In genomic region chr13:28340272-28340793, GRCh38 we compare ENCODE assay signal across 20 cellular contexts.
DNase-seq lines count a peak whose midpoint lies in the region; ATAC-seq and TF ChIP-seq lines count a peak whose summit lies in the region.
"Had no signal": no experiment of that assay in that cellular context is flagged by ENCODE, and none has a peak within 500 bp of the region (broad histone marks: within the 10 kb centered on the region; RNA-seq: fewer than 3 reads in every experiment).

No MANE protein-coding gene starts in this region.

- TF ChIP-seq CTCF in endothelial cell (IDR thresholded peaks at IDR 0.05; ENCODE audit: unreplicated experiment), result no peak
- TF ChIP-seq CTCF in type B pancreatic cell (conservative IDR thresholded peaks at IDR 0.05), result no peak
- TF ChIP-seq CTCF in suprapubic skin (IDR thresholded peaks at IDR 0.05), result no peak

- no peak overlapping the region for H3K27ac Mint-ChIP-seq in endothelial cell (ENCODE audit: unreplicated experiment)
- no peak overlapping the region for H3K27ac Mint-ChIP-seq in type B pancreatic cell
- H3K27ac Mint-ChIP-seq: activated naive CD8-positive, alpha-beta T cell treated with anti-CD3 and anti-CD28 coated beads, Interleukin-2, amount 10 ng/mL, durations not matched to agents 7 days and 5 days; immature natural killer cell had no signal

- peaks cover 13% of the 10 kb centered on the region for H3K4me1 ChIP-seq in suprapubic skin
- H3K4me1 ChIP-seq: A549, breast epithelium, foreskin keratinocyte had no signal

- peaks cover 1% of the 10 kb centered on the region for H3K27me3 Mint-ChIP-seq in activated T-cell treated with anti-CD3 and anti-CD28 coated beads, Interleukin-2, amount 50 U/mL, for 4 hours (ENCODE audit: low read depth)
- H3K27me3 Mint-ChIP-seq in endothelial cell (ENCODE audit: unreplicated experiment) (peaks cover 8% of the 10 kb centered on the region), type B pancreatic cell (peaks cover 15% of the 10 kb centered on the region)

- peak; percentile 43 to 48 for ATAC-seq in activated T-cell treated with anti-CD3 and anti-CD28 coated beads, Interleukin-2, amount 50 U/mL, for 4 hours
- ATAC-seq in HG03108 (IDR thresholded peaks at IDR 0.05; ENCODE audit: unreplicated experiment), result no peak
- ATAC-seq: A549, foreskin keratinocyte, upper lobe of right lung had no signal

- H3K4me3 ChIP-seq in MG63, result no peak overlapping the region
- no peak overlapping the region for H3K4me3 ChIP-seq in suprapubic skin
- H3K4me3 ChIP-seq: A549, breast epithelium, upper lobe of right lung had no signal

- 47% methylated on average over 2 of the region's 2 CpGs for WGBS in suprapubic skin

- H3K27me3 ChIP-seq in MG63, result no peaks in the 10 kb centered on the region
- peaks cover 3% of the 10 kb centered on the region for H3K27me3 ChIP-seq in suprapubic skin
- H3K27me3 ChIP-seq: breast epithelium, upper lobe of right lung had no signal

- H3K36me3 ChIP-seq in MG63 (no peaks in the 10 kb centered on the region), suprapubic skin (no peaks in the 10 kb centered on the region)
- H3K36me3 ChIP-seq: breast epithelium, upper lobe of right lung had no signal

- no peak overlapping the region for H3K27ac ChIP-seq in suprapubic skin
- H3K27ac ChIP-seq: A549, breast epithelium, foreskin keratinocyte, RWPE1, upper lobe of right lung had no signal

- H3K9me3 Mint-ChIP-seq in activated T-cell treated with anti-CD3 and anti-CD28 coated beads, Interleukin-2, amount 50 U/mL, for 4 hours, result no peaks in the 10 kb centered on the region
- H3K9me3 Mint-ChIP-seq in endothelial cell (ENCODE audit: unreplicated experiment), result no peaks in the 10 kb centered on the region
- no peaks in the 10 kb centered on the region for H3K9me3 Mint-ChIP-seq in type B pancreatic cell
- H3K9me3 Mint-ChIP-seq: activated naive CD8-positive, alpha-beta T cell treated with anti-CD3 and anti-CD28 coated beads, Interleukin-2, amount 10 ng/mL, durations not matched to agents 7 days and 5 days; immature natural killer cell had no signal

- no peaks in the 10 kb centered on the region for H3K4me1 Mint-ChIP-seq in activated T-cell treated with anti-CD3 and anti-CD28 coated beads, Interleukin-2, amount 50 U/mL, for 4 hours (ENCODE audit: low read depth)
- H3K4me1 Mint-ChIP-seq in endothelial cell (ENCODE audit: unreplicated experiment), result peaks cover 44% of the 10 kb centered on the region
- peaks cover 37% of the 10 kb centered on the region for H3K4me1 Mint-ChIP-seq in type B pancreatic cell (ENCODE audit: unreplicated experiment)
- H3K4me1 Mint-ChIP-seq: activated naive CD8-positive, alpha-beta T cell treated with anti-CD3 and anti-CD28 coated beads, Interleukin-2, amount 10 ng/mL, durations not matched to agents 7 days and 5 days; immature natural killer cell had no signal

- no peak for DNase-seq in activated T-cell treated with anti-CD3 and anti-CD28 coated beads, Interleukin-2, amount 50 U/mL, for 4 hours
- no peak for DNase-seq in activated T-cell treated with anti-CD3 and anti-CD28 coated beads, Interleukin-2, amount 50 U/mL, for 1 hour
- DNase-seq in MG63, result peak; percentile 52
- DNase-seq in endothelial cell (ENCODE audit: low spot score), result no peak
- no peak for DNase-seq in type B pancreatic cell (ENCODE audit: extremely low spot score, unreplicated experiment)
- no peak for DNase-seq in suprapubic skin (ENCODE audit: low spot score in 2 of 2)
- DNase-seq in D341Med (ENCODE audit: low spot score), result no peak
- DNase-seq: activated naive CD8-positive, alpha-beta T cell treated with anti-CD3 and anti-CD28 coated beads, Interleukin-2, amount 10 ng/mL, durations not matched to agents 7 days and 5 days; C1 segment of cervical spinal cord; cortex of kidney; foreskin keratinocyte; immature natural killer cell; NCI-H1417; NCI-H526; stimulated activated CD4-positive, alpha-beta T cell treated with anti-CD3 and anti-CD28 coated beads, Interleukin-4, amount 100 ng/mL, for 24 hours; upper lobe of right lung had no signal

- peaks cover 9% of the 10 kb centered on the region for H3K9me3 ChIP-seq in MG63
- H3K9me3 ChIP-seq in suprapubic skin, result no peaks in the 10 kb centered on the region
- H3K9me3 ChIP-seq: A549, breast epithelium, upper lobe of right lung had no signal

- no peak for TF ChIP-seq EP300 in suprapubic skin (IDR thresholded peaks at IDR 0.05)

- no peak for TF ChIP-seq POLR2A in suprapubic skin (IDR thresholded peaks at IDR 0.05)

- H3K36me3 Mint-ChIP-seq in activated T-cell treated with anti-CD3 and anti-CD28 coated beads, Interleukin-2, amount 50 U/mL, for 4 hours (ENCODE audit: insufficient read depth), result no peaks in the 10 kb centered on the region
- H3K36me3 Mint-ChIP-seq in endothelial cell (ENCODE audit: low read depth, unreplicated experiment) (peaks cover 71% of the 10 kb centered on the region), type B pancreatic cell (no peaks in the 10 kb centered on the region)
- H3K36me3 Mint-ChIP-seq: activated naive CD8-positive, alpha-beta T cell treated with anti-CD3 and anti-CD28 coated beads, Interleukin-2, amount 10 ng/mL, durations not matched to agents 7 days and 5 days; immature natural killer cell had no signal

- H3K4me3 Mint-ChIP-seq in activated T-cell treated with anti-CD3 and anti-CD28 coated beads, Interleukin-2, amount 50 U/mL, for 4 hours, result no peak overlapping the region
- H3K4me3 Mint-ChIP-seq in endothelial cell (ENCODE audit: unreplicated experiment), result peak overlapping the region; percentile 39
- no peak overlapping the region for H3K4me3 Mint-ChIP-seq in type B pancreatic cell
- H3K4me3 Mint-ChIP-seq: activated naive CD8-positive, alpha-beta T cell treated with anti-CD3 and anti-CD28 coated beads, Interleukin-2, amount 10 ng/mL, durations not matched to agents 7 days and 5 days; immature natural killer cell had no signal
